Comparison of ENCODE assay signal across 8 cellular contexts in the genomic region with DNA sequence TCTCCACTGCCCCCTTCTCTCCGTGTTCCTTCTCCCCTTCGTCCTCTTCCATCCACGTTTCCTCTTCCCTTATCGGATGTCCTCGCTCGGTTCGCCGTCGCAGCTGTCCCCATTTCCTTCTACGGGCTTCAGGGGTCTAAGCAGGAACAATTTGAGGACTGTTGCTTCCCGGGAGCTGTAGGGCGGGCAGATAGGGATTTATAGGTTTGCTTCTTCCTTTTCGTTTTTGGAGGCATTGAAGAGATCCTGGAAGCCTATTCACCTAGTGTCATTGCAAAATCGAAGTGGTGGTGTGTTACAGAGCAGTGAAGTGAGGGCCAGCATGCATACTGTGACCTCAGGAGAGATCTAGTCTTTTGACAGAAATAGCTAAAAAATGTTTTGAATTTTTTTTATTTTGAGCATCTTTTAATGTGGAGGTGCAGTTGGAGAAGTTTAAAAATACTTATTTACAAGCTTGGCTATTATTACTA. TPM values are rescaled to one million over a fixed set of nuclear protein-coding genes. Genes with fewer than 3 reads are reported as not detected.
A peak's percentile ranks its signal among the peaks of the same experiment; 100 is the strongest.
DNase-seq lines count a peak whose midpoint lies in the region; ATAC-seq lines count a peak whose summit lies in the region.

No MANE protein-coding gene starts in this region.

- H3K27me3 ChIP-seq in SJSA1 (replicated peaks) (no peaks in the 10 kb centered on the region), endocrine pancreas (ENCODE audit: control insufficient read depth, insufficient read depth, low read length) (no peaks in the 10 kb centered on the region), mononuclear cell (ENCODE audit: insufficient read depth, low read length) (no peaks in the 10 kb centered on the region)

- DNase-seq in activated T-cell treated with anti-CD3 and anti-CD28 coated beads, Interleukin-2, amount 50 U/mL, for 1 hour: peak; percentile 27
- DNase-seq in activated T-cell treated with anti-CD3 and anti-CD28 coated beads for 4 hours (no peak), SJSA1 (ENCODE audit: low read depth in 1 of 2, low spot score in 2 of 2) (peak in 1 of 2 experiments; percentile 32)

- H3K4me1 ChIP-seq in SJSA1 (replicated peaks): peaks cover 7% of the 10 kb centered on the region; the same call in 1 of the 2 replicates
- no peaks in the 10 kb centered on the region for H3K4me1 ChIP-seq in endocrine pancreas (ENCODE audit: control insufficient read depth, insufficient read depth, low read length)
- peaks cover 28% of the 10 kb centered on the region for H3K4me1 ChIP-seq in mononuclear cell (ENCODE audit: insufficient read depth, low read length)

- ATAC-seq in GM19395 (IDR thresholded peaks at IDR 0.05; ENCODE audit: unreplicated experiment) (no peak), HG02610 (IDR thresholded peaks at IDR 0.05; ENCODE audit: unreplicated experiment) (no peak), HG03469 (IDR thresholded peaks at IDR 0.05; ENCODE audit: unreplicated experiment) (no peak)

- peak overlapping the region; percentile 91 for H3K9ac ChIP-seq in endocrine pancreas (ENCODE audit: control insufficient read depth, insufficient read depth, low read length)

- no peaks in the 10 kb centered on the region for H3K9me3 ChIP-seq in SJSA1 (replicated peaks)
- no peaks in the 10 kb centered on the region for H3K9me3 ChIP-seq in endocrine pancreas (ENCODE audit: control insufficient read depth, low read length)
- no peaks in the 10 kb centered on the region for H3K9me3 ChIP-seq in mononuclear cell (ENCODE audit: low read depth, low read length)

- peaks cover 12% of the 10 kb centered on the region for H3K36me3 ChIP-seq in SJSA1
- no peaks in the 10 kb centered on the region for H3K36me3 ChIP-seq in endocrine pancreas (ENCODE audit: control insufficient read depth, insufficient read depth, low read length)

- H3K4me3 ChIP-seq in SJSA1 (peak overlapping the region; percentile 88), endocrine pancreas (ENCODE audit: control insufficient read depth, insufficient read depth, low read length) (peak overlapping the region; percentile 91), mononuclear cell (ENCODE audit: low read length) (peak overlapping the region; percentile 71)

- peak overlapping the region; percentile 34 for H3K27ac ChIP-seq in SJSA1

RNA-seq across cellular contexts. Expression of a gene that starts 0.9 kb away (rescaled TPM):
- 21.2 and 37.7 TPM in 2 replicates for total RNA-seq in SJSA1 (2014; rRNA removed; shearing (Covaris generic))
- 31.1 TPM for total RNA-seq in mononuclear cell

RNA-seq across cellular contexts. Expression of a gene that starts 29.0 kb away (rescaled TPM):
- total RNA-seq in SJSA1 (2014; rRNA removed; shearing (Covaris generic)): 9.4 and 12.3 TPM in 2 replicates
- 1.8 TPM for total RNA-seq in mononuclear cell
